21 cellular contexts compared by ENCODE assay signal in the genomic region with DNA sequence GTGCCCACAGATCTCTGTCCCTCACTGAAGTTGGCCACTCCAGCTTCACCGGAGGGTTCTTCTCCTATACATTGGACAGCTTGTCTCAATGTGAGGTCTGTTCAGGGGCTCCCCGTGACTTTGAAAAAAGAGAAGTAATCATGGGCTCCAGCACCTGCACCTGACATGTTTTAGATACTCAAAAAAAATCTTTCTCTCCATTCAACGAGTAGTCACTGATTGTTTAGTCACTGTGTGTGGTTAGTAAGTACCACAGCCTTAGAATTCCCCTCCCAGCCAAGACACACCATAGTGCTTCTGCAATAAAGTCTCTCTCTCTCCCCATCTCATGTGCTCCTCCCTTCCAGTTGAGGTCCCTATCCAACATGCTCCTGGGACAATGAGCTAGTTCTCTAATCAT. TPM values are rescaled to one million over a fixed set of nuclear protein-coding genes. Genes with fewer than 3 reads are reported as not detected.
A peak's percentile ranks its signal among the peaks of the same experiment; 100 is the strongest.
DNase-seq lines count a peak whose midpoint lies in the region; ATAC-seq and TF ChIP-seq lines count a peak whose summit lies in the region.
"Had no signal": no experiment of that assay in that cellular context is flagged by ENCODE, and none has a peak within 500 bp of the region (broad histone marks: within the 10 kb centered on the region; RNA-seq: fewer than 3 reads in every experiment).

No MANE protein-coding gene starts in this region.

- peak overlapping the region; percentile 32 for H3K4me2 ChIP-seq in DND-41 (ENCODE audit: insufficient read depth, low read length)

- H3K9me3 ChIP-seq in DND-41 (ENCODE audit: insufficient read depth, low read length, severe bottlenecking): no peaks in the 10 kb centered on the region
- no peaks in the 10 kb centered on the region for H3K9me3 ChIP-seq in CD4-positive, alpha-beta T cell (ENCODE audit: control insufficient read depth, low read length)
- no peaks in the 10 kb centered on the region for H3K9me3 ChIP-seq in testis
- H3K9me3 ChIP-seq: heart right ventricle, right atrium auricular region, tibial nerve had no signal

- POLR2A ChIA-PET in CD4-positive, alpha-beta T cell (lab: Charles Lee): interaction anchor here (1.0 kb wide), 1 partner anchor 10 kb away, joined by 4 read pairs; no protein-coding TSS in a partner anchor

- H3K79me2 ChIP-seq in DND-41 (ENCODE audit: insufficient read depth, low read length): peaks cover 100% of the 10 kb centered on the region

- no peak for TF ChIP-seq CTCF in DND-41 (IDR thresholded peaks at IDR 0.05; ENCODE audit: borderline replicate concordance, extremely low read depth, low read length, poor library complexity, severe bottlenecking)
- no peak for TF ChIP-seq CTCF in CD4-positive, alpha-beta T cell (IDR thresholded peaks at IDR 0.05)
- no peak for TF ChIP-seq CTCF in testis (IDR thresholded peaks at IDR 0.05)

- H3K4me1 ChIP-seq in DND-41 (ENCODE audit: insufficient read depth, low read length) (peaks cover 98% of the 10 kb centered on the region), testis (no peaks in the 10 kb centered on the region)
- H3K4me1 ChIP-seq: right atrium auricular region, tibial nerve had no signal

- CTCF ChIA-PET in CD4-positive, alpha-beta T cell (lab: Charles Lee): no interaction called here

- H3K36me3 ChIP-seq in DND-41 (ENCODE audit: insufficient read depth, low read length) (peaks cover 100% of the 10 kb centered on the region), testis (ENCODE audit: low read depth, missing control alignments) (no peaks in the 10 kb centered on the region)
- H3K36me3 ChIP-seq: heart right ventricle, right atrium auricular region had no signal

- H3K9me3 Mint-ChIP-seq in memory B cell: no peaks in the 10 kb centered on the region
- no peaks in the 10 kb centered on the region for H3K9me3 Mint-ChIP-seq in CD4-positive, alpha-beta T cell
- H3K9me3 Mint-ChIP-seq: activated naive CD4-positive, alpha-beta T cell treated with anti-CD3 and anti-CD28 coated beads, Interleukin-2, amount 50 U/mL, for 24 hours; CD8-positive, alpha-beta memory T cell; H9 had no signal

- no peak for DNase-seq in DND-41
- DNase-seq in memory B cell (ENCODE audit: low spot score in 2 of 2): peak in 1 of 2 donors; percentile 37
- DNase-seq in NCI-H146 treated with DMSO at 0.1 percent for 48 hours (lab: John Stamatoyannopoulos, UW; ENCODE audit: unreplicated experiment): no peak
- no peak for DNase-seq in CD4-positive, alpha-beta T cell
- no peak for DNase-seq in NCI-H1417 (lab: John Stamatoyannopoulos, UW)
- no peak for DNase-seq in testis
- DNase-seq: activated CD4-positive, alpha-beta T cell treated with anti-CD3 and anti-CD28 coated beads, Interleukin-2, amount 50 U/mL, for 1 hour; CD8-positive, alpha-beta memory T cell; DMS53; H9; heart right ventricle; KG1; NCI-H2029; occipital lobe; stimulated activated CD4-positive, alpha-beta T cell treated with anti-CD3 and anti-CD28 coated beads, Interleukin-15, amount 100 ng/mL, for 24 hours had no signal

- H2AFZ ChIP-seq in DND-41 (ENCODE audit: low read depth, low read length): no peak overlapping the region

- H3K4me3 Mint-ChIP-seq in memory B cell: no peak overlapping the region
- no peak overlapping the region for H3K4me3 Mint-ChIP-seq in CD4-positive, alpha-beta T cell
- H3K4me3 Mint-ChIP-seq: activated naive CD4-positive, alpha-beta T cell treated with anti-CD3 and anti-CD28 coated beads, Interleukin-2, amount 50 U/mL, for 24 hours; H9 had no signal

- no peaks in the 10 kb centered on the region for H3K27me3 ChIP-seq in DND-41 (ENCODE audit: insufficient read depth, low read length, poor library complexity)
- H3K27me3 ChIP-seq in CD4-positive, alpha-beta T cell (ENCODE audit: control insufficient read depth, insufficient read depth, low read length): no peaks in the 10 kb centered on the region
- no peaks in the 10 kb centered on the region for H3K27me3 ChIP-seq in testis
- H3K27me3 ChIP-seq: heart right ventricle, right atrium auricular region, tibial nerve had no signal

- H3K4me1 Mint-ChIP-seq in memory B cell: peaks cover 18% of the 10 kb centered on the region
- H3K4me1 Mint-ChIP-seq in CD4-positive, alpha-beta T cell (ENCODE audit: low read depth): peaks cover 33% of the 10 kb centered on the region
- H3K4me1 Mint-ChIP-seq: H9 had no signal

- intact Hi-C loops in CD4-positive, alpha-beta T cell (cut with DNase I, micrococcal nuclease): no loop called here
- intact Hi-C loops in testis (cut with DNase I; ENCODE audit: low total_unique reads): loop anchor here (10.0 kb wide), 1 partner anchor 150 kb away; no protein-coding TSS in a partner anchor

- no peak overlapping the region for H3K9ac ChIP-seq in DND-41 (ENCODE audit: low read depth, low read length)

- TF ChIP-seq POLR2A in testis (IDR thresholded peaks at IDR 0.05): no peak

- ATAC-seq in DND-41 (ENCODE audit: insufficient read depth, low read depth) (no peak), GM18502 (IDR thresholded peaks at IDR 0.05; ENCODE audit: poor library complexity, unreplicated experiment) (peak; percentile 47), HG03060 (IDR thresholded peaks at IDR 0.05; ENCODE audit: low read depth, unreplicated experiment) (peak; percentile 46), memory B cell (ENCODE audit: low read depth) (peak; percentile 92)
- no peak for ATAC-seq in CD4-positive, alpha-beta T cell (ENCODE audit: poor library complexity)
- ATAC-seq: heart right ventricle had no signal

- H3K27ac ChIP-seq in DND-41 (ENCODE audit: low read length): peak overlapping the region; percentile 99
- no peak overlapping the region for H3K27ac ChIP-seq in CD4-positive, alpha-beta T cell (ENCODE audit: low read depth, low read length)
- H3K27ac ChIP-seq in testis: no peak overlapping the region
- H3K27ac ChIP-seq: heart right ventricle, right atrium auricular region, tibial nerve had no signal

- WGBS in testis, 2 donors: 92 to 94% methylated on average over 3 of the region's 3 CpGs

- H4K20me1 ChIP-seq in DND-41 (ENCODE audit: insufficient read depth, low read length): peaks cover 97% of the 10 kb centered on the region

- H3K4me3 ChIP-seq in DND-41 (ENCODE audit: low read depth in 1 of 2, low read length in 2 of 2) (no peak overlapping the region), testis (no peak overlapping the region)
- H3K4me3 ChIP-seq: heart right ventricle, right atrium auricular region, tibial nerve had no signal

- peaks cover 6% of the 10 kb centered on the region for H3K36me3 Mint-ChIP-seq in memory B cell
- H3K36me3 Mint-ChIP-seq in CD4-positive, alpha-beta T cell (ENCODE audit: low read depth): no peaks in the 10 kb centered on the region

- peak overlapping the region; percentile 73 for H3K27ac Mint-ChIP-seq in memory B cell
- no peak overlapping the region for H3K27ac Mint-ChIP-seq in CD4-positive, alpha-beta T cell
- H3K27ac Mint-ChIP-seq: activated naive CD4-positive, alpha-beta T cell treated with anti-CD3 and anti-CD28 coated beads, Interleukin-2, amount 50 U/mL, for 24 hours; H9 had no signal

- H3K27me3 Mint-ChIP-seq in memory B cell: no peaks in the 10 kb centered on the region
- H3K27me3 Mint-ChIP-seq in CD4-positive, alpha-beta T cell: no peaks in the 10 kb centered on the region
- H3K27me3 Mint-ChIP-seq: activated naive CD4-positive, alpha-beta T cell treated with anti-CD3 and anti-CD28 coated beads, Interleukin-2, amount 50 U/mL, for 24 hours had no signal

RNA-seq across cellular contexts. Expression of gene CCR9, which starts 18.6 kb away (rescaled TPM):
- 1 to 10 TPM; 6.5 to 7.4 TPM for total RNA-seq in CD4-positive, alpha-beta T cell
- under 1 TPM in 1 of 2 donors, not detected in 1; 0.19 TPM for total RNA-seq in testis
- polyA plus RNA-seq in testis (ENCODE audit: insufficient read depth, low read depth, low replicate concordance): 0.25 TPM
- total RNA-seq: H9, heart right ventricle, NCI-H460, right atrium auricular region had no signal
- polyA plus RNA-seq: heart right ventricle had no signal

RNA-seq across cellular contexts. Expression of gene CXCR6, which starts 38.3 kb away (rescaled TPM):
- 1 to 10 TPM; 1.7 to 2.0 TPM for total RNA-seq in CD4-positive, alpha-beta T cell
- under 1 TPM; 0.16 to 0.62 TPM for total RNA-seq in testis
- 2.1 TPM for polyA plus RNA-seq in testis (ENCODE audit: insufficient read depth, low read depth, low replicate concordance)
- total RNA-seq: H9, occipital lobe had no signal

Comparison
In these comparisons a context has a peak if more than half of its experiments do, and no peak if none do; other contexts are left out.
1. ATAC-seq: peak in GM18502 (single experiment), HG03060 (single experiment) and memory B cell (single experiment); none in DND-41 (single experiment) and CD4-positive, alpha-beta T cell (single experiment).
2. RNA of gene CCR9, which starts 18.6 kb away (total RNA-seq): 6.5 to 7.4 TPM in CD4-positive, alpha-beta T cell; 0.19 TPM in testis; every median in the first group is over 4 times any median in the second.